ENCODE assay signal across 9 cellular contexts in the genomic region with DNA sequence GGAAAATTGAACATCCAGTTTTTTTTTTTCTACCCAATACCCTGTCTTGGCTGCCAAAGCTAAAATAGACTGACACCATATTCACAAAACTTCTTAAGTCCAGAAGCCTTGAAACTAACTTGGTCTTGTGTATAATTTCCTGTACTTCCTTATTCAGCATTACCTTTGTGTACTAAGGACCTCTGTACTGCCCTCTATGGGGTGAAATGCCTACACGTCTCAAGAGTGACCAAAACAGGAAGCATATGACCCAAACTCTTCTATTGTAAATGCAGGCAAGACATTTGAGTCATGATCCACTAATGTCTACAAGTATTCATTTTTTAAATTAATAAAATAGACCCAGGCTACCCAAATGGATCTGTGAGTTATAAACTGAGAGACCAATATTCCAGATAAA. TPM values are rescaled to one million over a fixed set of nuclear protein-coding genes. Genes with fewer than 3 reads are reported as not detected.
DNase-seq lines count a peak whose midpoint lies in the region; ATAC-seq and TF ChIP-seq lines count a peak whose summit lies in the region.
"Had no signal": no experiment of that assay in that cellular context is flagged by ENCODE, and none has a peak within 500 bp of the region (broad histone marks: within the 10 kb centered on the region; RNA-seq: fewer than 3 reads in every experiment).

No MANE protein-coding gene starts in this region.

- DNase-seq in SJCRH30 (peak; percentile 8 to 39), iPS-NIHi7 (ENCODE audit: extremely low spot score) (peak; percentile 26), DMS114 treated with DMSO at 0.1 percent for 48 hours (lab: John Stamatoyannopoulos, UW; ENCODE audit: unreplicated experiment) (no peak), anterior cingulate cortex (lab: John Stamatoyannopoulos, UW) (no peak)
- no peak for DNase-seq in activated CD4-positive, alpha-beta memory T cell treated with anti-CD3 and anti-CD28 coated beads, Interleukin-2, amount 10 ng/mL, durations not matched to agents 7 days and 5 days

- H3K36me3 Mint-ChIP-seq in activated CD4-positive, alpha-beta memory T cell treated with anti-CD3 and anti-CD28 coated beads, Interleukin-2, amount 10 ng/mL, durations not matched to agents 7 days and 5 days (ENCODE audit: low read depth), result no peaks in the 10 kb centered on the region

- no peak for TF ChIP-seq CTCF in gastroesophageal sphincter (IDR thresholded peaks at IDR 0.05)

- TF ChIP-seq EP300 in gastroesophageal sphincter (IDR thresholded peaks at IDR 0.05), result no peak

- CTCF ChIA-PET in activated CD4-positive, alpha-beta memory T cell treated with anti-CD3 and anti-CD28 coated beads, Interleukin-2, amount 10 ng/mL, durations not matched to agents 7 days and 5 days (lab: Charles Lee), result no interaction called here

- POLR2A ChIA-PET in activated CD4-positive, alpha-beta memory T cell treated with anti-CD3 and anti-CD28 coated beads, Interleukin-2, amount 10 ng/mL, durations not matched to agents 7 days and 5 days (lab: Charles Lee), result no interaction called here

- H3K27me3 Mint-ChIP-seq in activated CD4-positive, alpha-beta memory T cell treated with anti-CD3 and anti-CD28 coated beads, Interleukin-2, amount 10 ng/mL, durations not matched to agents 7 days and 5 days, result no peaks in the 10 kb centered on the region

- no peaks in the 10 kb centered on the region for H3K4me1 Mint-ChIP-seq in activated CD4-positive, alpha-beta memory T cell treated with anti-CD3 and anti-CD28 coated beads, Interleukin-2, amount 10 ng/mL, durations not matched to agents 7 days and 5 days

- H3K27me3 ChIP-seq in SJCRH30 (no peaks in the 10 kb centered on the region), gastroesophageal sphincter (no peaks in the 10 kb centered on the region)

- H3K4me3 ChIP-seq in SJCRH30 (no peak overlapping the region), gastroesophageal sphincter (no peak overlapping the region)

- H3K27ac ChIP-seq in SJCRH30 (no peak overlapping the region), gastroesophageal sphincter (no peak overlapping the region)

- H3K4me3 Mint-ChIP-seq in activated CD4-positive, alpha-beta memory T cell treated with anti-CD3 and anti-CD28 coated beads, Interleukin-2, amount 10 ng/mL, durations not matched to agents 7 days and 5 days, result no peak overlapping the region

- H3K9me3 Mint-ChIP-seq in activated CD4-positive, alpha-beta memory T cell treated with anti-CD3 and anti-CD28 coated beads, Interleukin-2, amount 10 ng/mL, durations not matched to agents 7 days and 5 days, result peaks cover 2% of the 10 kb centered on the region

- no peaks in the 10 kb centered on the region for H3K36me3 ChIP-seq in SJCRH30
- no peaks in the 10 kb centered on the region for H3K36me3 ChIP-seq in gastroesophageal sphincter

- TF ChIP-seq POLR2A in gastroesophageal sphincter (IDR thresholded peaks at IDR 0.05), result no peak

- peak; percentile 63 for ATAC-seq in GM18511 (IDR thresholded peaks at IDR 0.05; ENCODE audit: unreplicated experiment)
- peak; percentile 92 for ATAC-seq in HG03025 (IDR thresholded peaks at IDR 0.05; ENCODE audit: low FRiP score, unreplicated experiment)
- ATAC-seq in gastroesophageal sphincter, result no peak

- no peak overlapping the region for H3K27ac Mint-ChIP-seq in activated CD4-positive, alpha-beta memory T cell treated with anti-CD3 and anti-CD28 coated beads, Interleukin-2, amount 10 ng/mL, durations not matched to agents 7 days and 5 days

- H3K9me3 ChIP-seq in SJCRH30 (replicated peaks) (no peaks in the 10 kb centered on the region), gastroesophageal sphincter (no peaks in the 10 kb centered on the region)

- H3K4me1 ChIP-seq in SJCRH30, result no peaks in the 10 kb centered on the region
- no peaks in the 10 kb centered on the region for H3K4me1 ChIP-seq in gastroesophageal sphincter

- WGBS in gastroesophageal sphincter (ENCODE audit: low coverage in 1 of 2), 2 donors, result 56 to 57% methylated on average over 1 of the region's 1 CpG

RNA-seq across cellular contexts. Expression of gene HMGCLL1, which starts 50.4 kb away (rescaled TPM):
- total RNA-seq in SJCRH30 (2014; rRNA removed; shearing (Covaris generic)), result not detected in 2 replicates
- 1 to 10 TPM in 2 of 4 donors, under 1 TPM in 2; 0.31 to 2.3 (median 1.3) TPM for total RNA-seq in gastroesophageal sphincter
- total RNA-seq in activated CD4-positive, alpha-beta memory T cell treated with anti-CD3 and anti-CD28 coated beads, Interleukin-2, amount 10 ng/mL, durations not matched to agents 7 days and 5 days, result not detected
- total RNA-seq: T-helper 2 cell treated with Interferon-gamma antibody and Interleukin-4, amounts not matched to agents 100 ng/mL and 5 ng/mL, for 36 hours had no signal

Comparison
In these comparisons a context has a peak if more than half of its experiments do, and no peak if none do; other contexts are left out.
1. DNase-seq: peak in SJCRH30 (2 of 2) and iPS-NIHi7 (single experiment); none in DMS114 treated with DMSO at 0.1 percent for 48 hours (single experiment), anterior cingulate cortex (0 of 58) and activated CD4-positive, alpha-beta memory T cell treated with anti-CD3 and anti-CD28 coated beads, Interleukin-2, amount 10 ng/mL, durations not matched to agents 7 days and 5 days (single experiment).